Comparison of ENCODE assay signal across 1 cellular context in genomic region chr12:121802843-121803698, GRCh38.
TF ChIP-seq lines count a peak whose summit lies in the region.

No MANE protein-coding gene starts in this region.

TF ChIP-seq in neural cell, 6 proteins besides CTCF, POLR2A, EP300 and RAD21 (continued from another document):
- TF ChIP-seq REST (IDR thresholded peaks at IDR 0.05; ENCODE audit: borderline replicate concordance): peak; percentile 91
